1 cellular context compared by ENCODE assay signal in the genomic region with DNA sequence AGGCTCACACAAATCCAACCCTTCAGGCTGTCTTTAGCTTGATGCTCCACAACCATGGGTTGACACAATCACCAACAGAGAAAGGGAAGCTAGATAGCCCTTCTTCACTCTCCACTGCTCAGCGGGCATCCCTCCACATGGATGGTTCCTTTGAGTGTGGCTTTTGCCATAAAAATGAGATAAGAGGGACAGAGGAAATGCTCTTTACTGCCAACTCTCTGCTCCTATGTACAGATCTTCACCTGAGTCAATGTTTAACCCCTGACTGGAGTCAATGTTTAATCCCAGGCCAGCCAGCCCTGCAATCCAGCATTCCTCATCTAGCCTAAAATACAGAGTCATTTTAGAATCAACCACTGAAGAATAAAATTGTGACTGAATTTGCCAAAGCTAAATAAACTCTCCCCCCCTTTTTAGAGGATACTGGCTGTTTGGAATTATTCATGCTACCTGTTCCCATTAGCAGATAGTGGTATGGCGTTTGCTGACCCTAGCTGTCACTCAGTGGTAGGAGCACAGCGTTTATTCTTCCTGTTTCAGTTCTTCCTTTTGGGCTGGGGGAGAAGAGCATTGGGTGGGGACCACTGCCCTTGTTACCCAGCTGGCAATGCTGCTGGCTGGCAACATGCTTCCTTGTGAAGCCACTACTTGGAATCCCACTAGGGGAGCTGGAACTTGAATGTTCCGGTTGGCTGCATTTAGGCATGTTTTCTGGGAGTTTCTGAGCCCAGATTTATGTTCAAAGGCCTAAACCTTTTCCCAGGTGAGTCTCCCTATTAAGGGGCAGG.
TF ChIP-seq lines count a peak whose summit lies in the region.

No MANE protein-coding gene starts in this region.

TF ChIP-seq in HepG2, 621 proteins besides CTCF, POLR2A, EP300 and RAD21 (continued from another document and continues in another):
- TF ChIP-seq, protein P1, sequence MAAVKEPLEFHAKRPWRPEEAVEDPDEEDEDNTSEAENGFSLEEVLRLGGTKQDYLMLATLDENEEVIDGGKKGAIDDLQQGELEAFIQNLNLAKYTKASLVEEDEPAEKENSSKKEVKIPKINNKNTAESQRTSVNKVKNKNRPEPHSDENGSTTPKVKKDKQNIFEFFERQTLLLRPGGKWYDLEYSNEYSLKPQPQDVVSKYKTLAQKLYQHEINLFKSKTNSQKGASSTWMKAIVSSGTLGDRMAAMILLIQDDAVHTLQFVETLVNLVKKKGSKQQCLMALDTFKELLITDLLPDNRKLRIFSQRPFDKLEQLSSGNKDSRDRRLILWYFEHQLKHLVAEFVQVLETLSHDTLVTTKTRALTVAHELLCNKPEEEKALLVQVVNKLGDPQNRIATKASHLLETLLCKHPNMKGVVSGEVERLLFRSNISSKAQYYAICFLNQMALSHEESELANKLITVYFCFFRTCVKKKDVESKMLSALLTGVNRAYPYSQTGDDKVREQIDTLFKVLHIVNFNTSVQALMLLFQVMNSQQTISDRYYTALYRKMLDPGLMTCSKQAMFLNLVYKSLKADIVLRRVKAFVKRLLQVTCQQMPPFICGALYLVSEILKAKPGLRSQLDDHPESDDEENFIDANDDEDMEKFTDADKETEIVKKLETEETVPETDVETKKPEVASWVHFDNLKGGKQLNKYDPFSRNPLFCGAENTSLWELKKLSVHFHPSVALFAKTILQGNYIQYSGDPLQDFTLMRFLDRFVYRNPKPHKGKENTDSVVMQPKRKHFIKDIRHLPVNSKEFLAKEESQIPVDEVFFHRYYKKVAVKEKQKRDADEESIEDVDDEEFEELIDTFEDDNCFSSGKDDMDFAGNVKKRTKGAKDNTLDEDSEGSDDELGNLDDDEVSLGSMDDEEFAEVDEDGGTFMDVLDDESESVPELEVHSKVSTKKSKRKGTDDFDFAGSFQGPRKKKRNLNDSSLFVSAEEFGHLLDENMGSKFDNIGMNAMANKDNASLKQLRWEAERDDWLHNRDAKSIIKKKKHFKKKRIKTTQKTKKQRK (IDR thresholded peaks at IDR 0.05; ENCODE audit: low read length): no peak
- TF ChIP-seq ZNF232 (CRISPR knock-in tag; IDR thresholded peaks at IDR 0.05; ENCODE audit: borderline replicate concordance) (peak; percentile 80; the same call in 1 of the 2 replicates), ZNF564 (CRISPR knock-in tag; IDR thresholded peaks at IDR 0.05) (0 out of 2 replicates have a peak, but pooled peaks have one; percentile 47), GLI4 (CRISPR knock-in tag; IDR thresholded peaks at IDR 0.05; ENCODE audit: borderline replicate concordance) (no peak), FOXA3 (CRISPR knock-in tag; IDR thresholded peaks at IDR 0.05) (peak; percentile 71; the same call in 1 of the 2 replicates), PPARG (CRISPR knock-in tag; conservative IDR thresholded peaks at IDR 0.05) (peak; percentile 56; the same call in 1 of the 2 replicates), ZNF431 (CRISPR knock-in tag; IDR thresholded peaks at IDR 0.05; ENCODE audit: borderline replicate concordance, low read depth) (no peak), ZNF747 (CRISPR knock-in tag; IDR thresholded peaks at IDR 0.05; ENCODE audit: borderline replicate concordance) (0 out of 2 replicates have a peak, but pooled peaks have one; percentile 40), RXRB (CRISPR knock-in tag; IDR thresholded peaks at IDR 0.05; ENCODE audit: borderline replicate concordance) (peak; percentile 46; the same call in 1 of the 2 replicates), GMEB1 (CRISPR knock-in tag; IDR thresholded peaks at IDR 0.05; ENCODE audit: borderline replicate concordance) (peak; percentile 19; the same call in 1 of the 2 replicates), FOXA1 (IDR thresholded peaks at IDR 0.05) (no peak), FOXA1 (CRISPR knock-in tag; IDR thresholded peaks at IDR 0.05) (peak; percentile 58; the same call in 1 of the 2 replicates), ZNF775 (CRISPR knock-in tag; IDR thresholded peaks at IDR 0.05; ENCODE audit: borderline replicate concordance) (no peak), SALL2 (CRISPR knock-in tag; IDR thresholded peaks at IDR 0.05) (no peak), XRCC5 (optimal IDR thresholded peaks at IDR 0.05; ENCODE audit: low read length) (peak; percentile 19), MYPOP (CRISPR knock-in tag; IDR thresholded peaks at IDR 0.05) (0 out of 2 replicates have a peak, but pooled peaks have one; percentile 41), ZNF670 (CRISPR knock-in tag; IDR thresholded peaks at IDR 0.05; ENCODE audit: borderline replicate concordance) (no peak), LCORL (IDR thresholded peaks at IDR 0.05) (no peak), LCORL (CRISPR knock-in tag; IDR thresholded peaks at IDR 0.05) (peak; percentile 65; the same call in 1 of the 2 replicates), KLF9 (CRISPR knock-in tag; IDR thresholded peaks at IDR 0.05; ENCODE audit: low read depth) (0 out of 2 replicates have a peak, but pooled peaks have one; percentile 50), FOXP4 (CRISPR knock-in tag; IDR thresholded peaks at IDR 0.05) (0 out of 2 replicates have a peak, but pooled peaks have one; percentile 41), YEATS4 (CRISPR knock-in tag; IDR thresholded peaks at IDR 0.05; ENCODE audit: borderline replicate concordance) (no peak), NFIB (CRISPR knock-in tag; IDR thresholded peaks at IDR 0.05; ENCODE audit: borderline replicate concordance) (no peak), ZNF672 (CRISPR knock-in tag; IDR thresholded peaks at IDR 0.05) (no peak), HOXA3 (CRISPR knock-in tag; IDR thresholded peaks at IDR 0.05) (peak; percentile 44; the same call in 1 of the 2 replicates), POGZ (CRISPR knock-in tag; IDR thresholded peaks at IDR 0.05) (peak; percentile 43), EED (CRISPR knock-in tag; IDR thresholded peaks at IDR 0.05) (no peak), FOXJ3 (CRISPR knock-in tag; IDR thresholded peaks at IDR 0.05; ENCODE audit: borderline replicate concordance) (0 out of 2 replicates have a peak, but pooled peaks have one; percentile 48), ZNF678 (CRISPR knock-in tag; IDR thresholded peaks at IDR 0.05) (no peak)
- TF ChIP-seq, protein P2, sequence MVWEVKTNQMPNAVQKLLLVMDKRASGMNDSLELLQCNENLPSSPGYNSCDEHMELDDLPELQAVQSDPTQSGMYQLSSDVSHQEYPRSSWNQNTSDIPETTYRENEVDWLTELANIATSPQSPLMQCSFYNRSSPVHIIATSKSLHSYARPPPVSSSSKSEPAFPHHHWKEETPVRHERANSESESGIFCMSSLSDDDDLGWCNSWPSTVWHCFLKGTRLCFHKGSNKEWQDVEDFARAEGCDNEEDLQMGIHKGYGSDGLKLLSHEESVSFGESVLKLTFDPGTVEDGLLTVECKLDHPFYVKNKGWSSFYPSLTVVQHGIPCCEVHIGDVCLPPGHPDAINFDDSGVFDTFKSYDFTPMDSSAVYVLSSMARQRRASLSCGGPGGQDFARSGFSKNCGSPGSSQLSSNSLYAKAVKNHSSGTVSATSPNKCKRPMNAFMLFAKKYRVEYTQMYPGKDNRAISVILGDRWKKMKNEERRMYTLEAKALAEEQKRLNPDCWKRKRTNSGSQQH (CRISPR knock-in tag; IDR thresholded peaks at IDR 0.05; ENCODE audit: low read depth): 0 out of 2 replicates have a peak, but pooled peaks have one; percentile 22
- TF ChIP-seq, protein P3, sequence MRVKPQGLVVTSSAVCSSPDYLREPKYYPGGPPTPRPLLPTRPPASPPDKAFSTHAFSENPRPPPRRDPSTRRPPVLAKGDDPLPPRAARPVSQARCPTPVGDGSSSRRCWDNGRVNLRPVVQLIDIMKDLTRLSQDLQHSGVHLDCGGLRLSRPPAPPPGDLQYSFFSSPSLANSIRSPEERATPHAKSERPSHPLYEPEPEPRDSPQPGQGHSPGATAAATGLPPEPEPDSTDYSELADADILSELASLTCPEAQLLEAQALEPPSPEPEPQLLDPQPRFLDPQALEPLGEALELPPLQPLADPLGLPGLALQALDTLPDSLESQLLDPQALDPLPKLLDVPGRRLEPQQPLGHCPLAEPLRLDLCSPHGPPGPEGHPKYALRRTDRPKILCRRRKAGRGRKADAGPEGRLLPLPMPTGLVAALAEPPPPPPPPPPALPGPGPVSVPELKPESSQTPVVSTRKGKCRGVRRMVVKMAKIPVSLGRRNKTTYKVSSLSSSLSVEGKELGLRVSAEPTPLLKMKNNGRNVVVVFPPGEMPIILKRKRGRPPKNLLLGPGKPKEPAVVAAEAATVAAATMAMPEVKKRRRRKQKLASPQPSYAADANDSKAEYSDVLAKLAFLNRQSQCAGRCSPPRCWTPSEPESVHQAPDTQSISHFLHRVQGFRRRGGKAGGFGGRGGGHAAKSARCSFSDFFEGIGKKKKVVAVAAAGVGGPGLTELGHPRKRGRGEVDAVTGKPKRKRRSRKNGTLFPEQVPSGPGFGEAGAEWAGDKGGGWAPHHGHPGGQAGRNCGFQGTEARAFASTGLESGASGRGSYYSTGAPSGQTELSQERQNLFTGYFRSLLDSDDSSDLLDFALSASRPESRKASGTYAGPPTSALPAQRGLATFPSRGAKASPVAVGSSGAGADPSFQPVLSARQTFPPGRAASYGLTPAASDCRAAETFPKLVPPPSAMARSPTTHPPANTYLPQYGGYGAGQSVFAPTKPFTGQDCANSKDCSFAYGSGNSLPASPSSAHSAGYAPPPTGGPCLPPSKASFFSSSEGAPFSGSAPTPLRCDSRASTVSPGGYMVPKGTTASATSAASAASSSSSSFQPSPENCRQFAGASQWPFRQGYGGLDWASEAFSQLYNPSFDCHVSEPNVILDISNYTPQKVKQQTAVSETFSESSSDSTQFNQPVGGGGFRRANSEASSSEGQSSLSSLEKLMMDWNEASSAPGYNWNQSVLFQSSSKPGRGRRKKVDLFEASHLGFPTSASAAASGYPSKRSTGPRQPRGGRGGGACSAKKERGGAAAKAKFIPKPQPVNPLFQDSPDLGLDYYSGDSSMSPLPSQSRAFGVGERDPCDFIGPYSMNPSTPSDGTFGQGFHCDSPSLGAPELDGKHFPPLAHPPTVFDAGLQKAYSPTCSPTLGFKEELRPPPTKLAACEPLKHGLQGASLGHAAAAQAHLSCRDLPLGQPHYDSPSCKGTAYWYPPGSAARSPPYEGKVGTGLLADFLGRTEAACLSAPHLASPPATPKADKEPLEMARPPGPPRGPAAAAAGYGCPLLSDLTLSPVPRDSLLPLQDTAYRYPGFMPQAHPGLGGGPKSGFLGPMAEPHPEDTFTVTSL (CRISPR knock-in tag; IDR thresholded peaks at IDR 0.05; ENCODE audit: borderline replicate concordance): peak; percentile 43; the same call in 1 of the 2 replicates
- TF ChIP-seq, protein P4, sequence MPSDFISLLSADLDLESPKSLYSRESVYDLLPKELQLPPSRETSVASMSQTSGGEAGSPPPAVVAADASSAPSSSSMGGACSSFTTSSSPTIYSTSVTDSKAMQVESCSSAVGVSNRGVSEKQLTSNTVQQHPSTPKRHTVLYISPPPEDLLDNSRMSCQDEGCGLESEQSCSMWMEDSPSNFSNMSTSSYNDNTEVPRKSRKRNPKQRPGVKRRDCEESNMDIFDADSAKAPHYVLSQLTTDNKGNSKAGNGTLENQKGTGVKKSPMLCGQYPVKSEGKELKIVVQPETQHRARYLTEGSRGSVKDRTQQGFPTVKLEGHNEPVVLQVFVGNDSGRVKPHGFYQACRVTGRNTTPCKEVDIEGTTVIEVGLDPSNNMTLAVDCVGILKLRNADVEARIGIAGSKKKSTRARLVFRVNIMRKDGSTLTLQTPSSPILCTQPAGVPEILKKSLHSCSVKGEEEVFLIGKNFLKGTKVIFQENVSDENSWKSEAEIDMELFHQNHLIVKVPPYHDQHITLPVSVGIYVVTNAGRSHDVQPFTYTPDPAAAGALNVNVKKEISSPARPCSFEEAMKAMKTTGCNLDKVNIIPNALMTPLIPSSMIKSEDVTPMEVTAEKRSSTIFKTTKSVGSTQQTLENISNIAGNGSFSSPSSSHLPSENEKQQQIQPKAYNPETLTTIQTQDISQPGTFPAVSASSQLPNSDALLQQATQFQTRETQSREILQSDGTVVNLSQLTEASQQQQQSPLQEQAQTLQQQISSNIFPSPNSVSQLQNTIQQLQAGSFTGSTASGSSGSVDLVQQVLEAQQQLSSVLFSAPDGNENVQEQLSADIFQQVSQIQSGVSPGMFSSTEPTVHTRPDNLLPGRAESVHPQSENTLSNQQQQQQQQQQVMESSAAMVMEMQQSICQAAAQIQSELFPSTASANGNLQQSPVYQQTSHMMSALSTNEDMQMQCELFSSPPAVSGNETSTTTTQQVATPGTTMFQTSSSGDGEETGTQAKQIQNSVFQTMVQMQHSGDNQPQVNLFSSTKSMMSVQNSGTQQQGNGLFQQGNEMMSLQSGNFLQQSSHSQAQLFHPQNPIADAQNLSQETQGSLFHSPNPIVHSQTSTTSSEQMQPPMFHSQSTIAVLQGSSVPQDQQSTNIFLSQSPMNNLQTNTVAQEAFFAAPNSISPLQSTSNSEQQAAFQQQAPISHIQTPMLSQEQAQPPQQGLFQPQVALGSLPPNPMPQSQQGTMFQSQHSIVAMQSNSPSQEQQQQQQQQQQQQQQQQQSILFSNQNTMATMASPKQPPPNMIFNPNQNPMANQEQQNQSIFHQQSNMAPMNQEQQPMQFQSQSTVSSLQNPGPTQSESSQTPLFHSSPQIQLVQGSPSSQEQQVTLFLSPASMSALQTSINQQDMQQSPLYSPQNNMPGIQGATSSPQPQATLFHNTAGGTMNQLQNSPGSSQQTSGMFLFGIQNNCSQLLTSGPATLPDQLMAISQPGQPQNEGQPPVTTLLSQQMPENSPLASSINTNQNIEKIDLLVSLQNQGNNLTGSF (CRISPR knock-in tag; IDR thresholded peaks at IDR 0.05): no peak
